26 cellular contexts compared by ENCODE assay signal in genomic region chrX:113457719-113458118, GRCh38.
"Had no signal": no experiment of that assay in that cellular context is flagged by ENCODE, and none has a peak within 500 bp of the region (broad histone marks: within the 10 kb centered on the region; RNA-seq: fewer than 3 reads in every experiment).

No MANE protein-coding gene starts in this region.

- ATAC-seq: effector memory CD8-positive, alpha-beta T cell; esophagus mucosa; foreskin keratinocyte; gastrocnemius medialis; gastroesophageal sphincter; heart left ventricle; heart right ventricle had no signal

- H3K27me3 ChIP-seq: colonic mucosa, esophagus muscularis mucosa, foreskin keratinocyte, gastroesophageal sphincter, heart left ventricle, heart right ventricle had no signal

- H3K4me1 ChIP-seq: colonic mucosa, esophagus muscularis mucosa, esophagus squamous epithelium, foreskin keratinocyte, gastrocnemius medialis, gastroesophageal sphincter, heart left ventricle, heart right ventricle had no signal

- H3K4me3 Mint-ChIP-seq: dendritic cell treated with granulocyte-macrophage colony-stimulating factor and Interleukin-4, amounts not matched to agents 40 ng/mL and 50 ng/mL, for 4 days; effector memory CD8-positive, alpha-beta T cell; endodermal cell had no signal

- H3K4me3 ChIP-seq: colonic mucosa, coronary artery, dorsolateral prefrontal cortex, esophagus muscularis mucosa, esophagus squamous epithelium, gastrocnemius medialis, gastroesophageal sphincter, heart left ventricle, heart right ventricle had no signal

- H3K9me3 Mint-ChIP-seq: endodermal cell had no signal

- FAIRE-seq: endometrium had no signal

- H3K27me3 Mint-ChIP-seq: dendritic cell treated with granulocyte-macrophage colony-stimulating factor and Interleukin-4, amounts not matched to agents 40 ng/mL and 50 ng/mL, for 4 days; effector memory CD8-positive, alpha-beta T cell had no signal

- DNase-seq: colonic mucosa; cortex of kidney; dermis blood vessel endothelial cell; dorsolateral prefrontal cortex; effector CD4-positive, alpha-beta T cell; effector CD8-positive, alpha-beta T cell; effector memory CD4-positive, alpha-beta T cell; effector memory CD8-positive, alpha-beta T cell; endodermal cell; erythroblast; esophagus squamous epithelium; foreskin fibroblast; foreskin keratinocyte; foreskin melanocyte; gastrocnemius medialis; glutamatergic neuron; head of caudate nucleus; heart left ventricle; heart right ventricle had no signal

- H3K27ac ChIP-seq: colonic mucosa, coronary artery, dorsolateral prefrontal cortex, epithelial cell of prostate, esophagus muscularis mucosa, esophagus squamous epithelium, foreskin keratinocyte, gastrocnemius medialis, gastroesophageal sphincter, heart left ventricle, heart right ventricle had no signal

- H3K9me3 ChIP-seq: colonic mucosa, esophagus muscularis mucosa, esophagus squamous epithelium, gastrocnemius medialis, gastroesophageal sphincter had no signal

- H3K36me3 ChIP-seq: colonic mucosa, esophagus muscularis mucosa, esophagus squamous epithelium, gastrocnemius medialis, gastroesophageal sphincter, heart left ventricle, heart right ventricle had no signal
